Comparison of ENCODE assay signal across 14 cellular contexts in the genomic region with DNA sequence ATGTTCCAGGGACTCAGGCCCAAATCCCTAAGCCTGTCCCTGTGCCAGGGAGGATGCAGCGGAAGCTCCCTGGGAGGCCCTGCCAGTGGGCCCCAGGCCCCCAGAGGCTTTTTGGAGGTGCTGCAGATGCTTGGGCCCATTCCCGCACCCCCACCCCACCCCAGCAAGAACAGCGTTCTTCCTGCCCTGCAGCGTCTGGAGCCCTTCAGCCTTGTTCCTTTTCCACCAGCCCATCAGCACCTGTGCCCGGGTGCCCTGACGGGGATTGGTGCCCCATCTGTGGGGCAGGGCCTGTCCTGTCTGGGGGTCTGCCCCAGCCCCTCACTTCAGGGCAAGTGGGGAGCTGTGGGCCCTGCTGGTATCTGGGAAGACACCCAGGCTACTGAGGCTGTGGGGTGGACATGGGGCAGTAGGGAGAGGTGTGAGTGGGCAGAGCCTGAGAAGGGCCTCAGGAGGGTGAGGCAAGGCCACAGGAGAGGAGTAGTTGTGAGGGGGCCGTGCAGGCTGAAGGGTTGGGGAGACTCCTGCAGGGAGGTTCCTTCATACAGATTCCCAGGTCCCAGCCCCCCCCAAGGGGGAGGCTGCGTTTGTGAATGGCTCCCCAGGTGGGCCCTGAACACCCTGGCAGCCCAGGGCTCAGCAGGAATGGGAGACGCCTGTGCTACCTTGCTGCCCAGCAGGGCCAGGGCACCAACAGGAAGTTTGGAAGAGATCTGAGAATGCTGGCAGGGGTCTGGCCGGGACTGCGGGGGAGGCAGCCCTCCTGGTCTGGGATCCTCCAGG. TPM values are rescaled to one million over a fixed set of nuclear protein-coding genes. Genes with fewer than 3 reads are reported as not detected.
DNase-seq lines count a peak whose midpoint lies in the region; ATAC-seq, FAIRE-seq and TF ChIP-seq lines count a peak whose summit lies in the region.
"Had no signal": no experiment of that assay in that cellular context is flagged by ENCODE, and none has a peak within 500 bp of the region (broad histone marks: within the 10 kb centered on the region; RNA-seq: fewer than 3 reads in every experiment).

No MANE protein-coding gene starts in this region.

- no peaks in the 10 kb centered on the region for H3K27me3 Mint-ChIP-seq in natural killer cell treated with Interleukin-12 subunit alpha and Interleukin-12 subunit beta and Interleukin-15 and Interleukin-18, amount 100 ng/mL, for 72 hours

- H3K9ac ChIP-seq in BLaER1 treated with 17β-estradiol and CSF1 and Interleukin-3, amounts not matched to agents 10 nM and 100 nM = peak overlapping the region; percentile 25 to 100 (median 95); a peak in 18 of 22 replicates
- peak overlapping the region; percentile 82 for H3K9ac ChIP-seq in Loucy (ENCODE audit: low read depth, low read length, poor library complexity, severe bottlenecking)
- H3K9ac ChIP-seq: parathyroid adenoma had no signal

- peak overlapping the region; percentile 92 to 100 (median 97) for H3K4me2 ChIP-seq in BLaER1 treated with 17β-estradiol and CSF1 and Interleukin-3, amounts not matched to agents 10 nM and 100 nM
- peak overlapping the region; percentile 94 for H3K4me2 ChIP-seq in Loucy (ENCODE audit: low read depth, low read length, poor library complexity, severe bottlenecking)

- H3K4me1 ChIP-seq in BLaER1 treated with 17β-estradiol and CSF1 and Interleukin-3, amounts not matched to agents 10 nM and 100 nM = peaks cover 46 to 55% (median 50%) of the 10 kb centered on the region in 10 experiments
- H3K4me1 ChIP-seq in Loucy (ENCODE audit: insufficient read depth, low read length, poor library complexity, severe bottlenecking) = peaks cover 32% of the 10 kb centered on the region

- no peaks in the 10 kb centered on the region for H3K9me2 ChIP-seq in Loucy (replicated peaks; ENCODE audit: low read depth, low read length)

- FAIRE-seq in H54 (lab: Jason Lieb, UNC) = no peak

- H3K27ac Mint-ChIP-seq in natural killer cell treated with Interleukin-12 subunit alpha and Interleukin-12 subunit beta and Interleukin-15 and Interleukin-18, amount 100 ng/mL, for 72 hours = peak overlapping the region; percentile 45 to 56

- H3K79me2 ChIP-seq in Loucy (ENCODE audit: insufficient read depth, low read length) = peaks cover 51% of the 10 kb centered on the region
- H3K79me2 ChIP-seq: parathyroid adenoma had no signal

- H3K4me3 Mint-ChIP-seq in natural killer cell treated with Interleukin-12 subunit alpha and Interleukin-12 subunit beta and Interleukin-15 and Interleukin-18, amount 100 ng/mL, for 72 hours = peak overlapping the region; percentile 52

- H3K27me3 ChIP-seq in BLaER1 treated with 17β-estradiol and CSF1 and Interleukin-3, amounts not matched to agents 10 nM and 100 nM = no peaks in the 10 kb centered on the region
- no peaks in the 10 kb centered on the region for H3K27me3 ChIP-seq in Loucy (ENCODE audit: insufficient read depth, low read length, poor library complexity, severe bottlenecking)
- H3K27me3 ChIP-seq: tibial nerve had no signal

- peaks cover 36 to 41% of the 10 kb centered on the region in 2 donors for H3K4me1 Mint-ChIP-seq in natural killer cell treated with Interleukin-12 subunit alpha and Interleukin-12 subunit beta and Interleukin-15 and Interleukin-18, amount 100 ng/mL, for 72 hours (ENCODE audit: low read depth in 2 of 2)

- no peaks in the 10 kb centered on the region for H3K9me3 Mint-ChIP-seq in natural killer cell treated with Interleukin-12 subunit alpha and Interleukin-12 subunit beta and Interleukin-15 and Interleukin-18, amount 100 ng/mL, for 72 hours

- ATAC-seq in natural killer cell treated with Interleukin-12 subunit alpha and Interleukin-12 subunit beta and Interleukin-15 and Interleukin-18, amount 100 ng/mL, for 72 hours = no peak
- no peak for ATAC-seq in GM21723 (IDR thresholded peaks at IDR 0.05; ENCODE audit: unreplicated experiment)

- TF ChIP-seq CTCF in Loucy (conservative IDR thresholded peaks at IDR 0.05; ENCODE audit: low read length) (no peak), coronary artery (IDR thresholded peaks at IDR 0.05) (no peak)

- peaks cover 26 to 49% (median 43%) of the 10 kb centered on the region in 11 experiments for H3K36me3 ChIP-seq in BLaER1 treated with 17β-estradiol and CSF1 and Interleukin-3, amounts not matched to agents 10 nM and 100 nM
- H3K36me3 ChIP-seq in Loucy (ENCODE audit: insufficient read depth, low read length) = no peaks in the 10 kb centered on the region

- H3K4me3 ChIP-seq in BLaER1 treated with 17β-estradiol and CSF1 and Interleukin-3, amounts not matched to agents 10 nM and 100 nM = peak overlapping the region in 8 of 10 experiments; percentile 78 to 98 (median 93); a peak in 10 of 20 replicates
- H3K4me3 ChIP-seq in Loucy (ENCODE audit: low read length, poor library complexity, severe bottlenecking) (peak overlapping the region; percentile 84), coronary artery (peak overlapping the region; percentile 79)

- H3K9me3 ChIP-seq in BLaER1 treated with 17β-estradiol and CSF1 and Interleukin-3, amounts not matched to agents 10 nM and 100 nM (replicated peaks in 1 of 11) = no peaks in the 10 kb centered on the region
- no peaks in the 10 kb centered on the region for H3K9me3 ChIP-seq in Loucy (ENCODE audit: insufficient read depth, low read depth, low read length)
- H3K9me3 ChIP-seq: tibial nerve had no signal

- peaks cover 47 to 80% (median 66%) of the 10 kb centered on the region in 11 experiments for H4K20me1 ChIP-seq in BLaER1 treated with 17β-estradiol and CSF1 and Interleukin-3, amounts not matched to agents 10 nM and 100 nM
- peaks cover 32% of the 10 kb centered on the region for H4K20me1 ChIP-seq in Loucy (ENCODE audit: insufficient read depth, low read length, poor library complexity, severe bottlenecking)

- no peak overlapping the region for H2AFZ ChIP-seq in Loucy (ENCODE audit: low read length)
- H2AFZ ChIP-seq: parathyroid adenoma had no signal

- H3K27ac ChIP-seq in BLaER1 treated with 17β-estradiol and CSF1 and Interleukin-3, amounts not matched to agents 10 nM and 100 nM = peak overlapping the region in 6 of 11 experiments; percentile 1 to 100 (median 33); a peak in 4 of 22 replicates
- H3K27ac ChIP-seq in coronary artery = no peak overlapping the region
- H3K27ac ChIP-seq: parathyroid adenoma had no signal

- no peak for TF ChIP-seq POLR2A in H54 (IDR thresholded peaks at IDR 0.05; ENCODE audit: low read depth, low read length)

- no peaks in the 10 kb centered on the region for H3F3A ChIP-seq in Loucy (ENCODE audit: low read depth)

- no peaks in the 10 kb centered on the region for H3K36me3 Mint-ChIP-seq in natural killer cell treated with Interleukin-12 subunit alpha and Interleukin-12 subunit beta and Interleukin-15 and Interleukin-18, amount 100 ng/mL, for 72 hours

- DNase-seq in coronary artery (ENCODE audit: low spot score) (no peak), HuH-7 (ENCODE audit: low spot score) (no peak), H54 (ENCODE audit: insufficient read length, low spot score) (no peak), LoVo (ENCODE audit: low spot score) (no peak)
- peak; percentile 53 for DNase-seq in natural killer cell treated with Interleukin-12 subunit alpha and Interleukin-12 subunit beta and Interleukin-15 and Interleukin-18, amount 100 ng/mL, for 72 hours (ENCODE audit: low spot score)
- DNase-seq: caudate nucleus, islet precursor cell, NCI-H1092 treated with DMSO at 0.1 percent for 48 hours, NCI-H748 treated with DMSO at 0.1 percent for 48 hours had no signal

RNA-seq across cellular contexts. Expression of a gene that starts 2.4 kb away (rescaled TPM):
- 10 to 100 TPM; 60.9 to 67.6 TPM for total RNA-seq in natural killer cell treated with Interleukin-12 subunit alpha and Interleukin-12 subunit beta and Interleukin-15 and Interleukin-18, amount 100 ng/mL, for 72 hours

RNA-seq across cellular contexts. Expression of a gene that starts 10.6 kb away (rescaled TPM):
- total RNA-seq in natural killer cell treated with Interleukin-12 subunit alpha and Interleukin-12 subunit beta and Interleukin-15 and Interleukin-18, amount 100 ng/mL, for 72 hours = 1 to 10 TPM; 6.1 to 6.3 TPM

RNA-seq across cellular contexts. Expression of a gene that starts 12.9 kb away (rescaled TPM):
- 10 to 100 TPM; 13.0 to 40.9 TPM for total RNA-seq in natural killer cell treated with Interleukin-12 subunit alpha and Interleukin-12 subunit beta and Interleukin-15 and Interleukin-18, amount 100 ng/mL, for 72 hours

RNA-seq across cellular contexts. Expression of a gene that starts 15.8 kb away (rescaled TPM):
- 10 to 100 TPM; 50.4 to 73.9 TPM for total RNA-seq in natural killer cell treated with Interleukin-12 subunit alpha and Interleukin-12 subunit beta and Interleukin-15 and Interleukin-18, amount 100 ng/mL, for 72 hours

RNA-seq across cellular contexts. Expression of a gene that starts 54.6 kb away (rescaled TPM):
- total RNA-seq in natural killer cell treated with Interleukin-12 subunit alpha and Interleukin-12 subunit beta and Interleukin-15 and Interleukin-18, amount 100 ng/mL, for 72 hours = 1 to 10 TPM; 5.9 to 7.6 TPM

Comparison
In these comparisons a context has a peak if more than half of its experiments do, and no peak if none do; other contexts are left out.
1. H3K27ac ChIP-seq: peak in BLaER1 treated with 17β-estradiol and CSF1 and Interleukin-3, amounts not matched to agents 10 nM and 100 nM (6 of 11); none in coronary artery (0 of 2).
2. Peak in every context shown above with its lines, with median percentiles within 50 percentile points of each other: H3K4me3 ChIP-seq.